12 cellular contexts compared by ENCODE assay signal in genomic region chr13:112998506-112999280, GRCh38.
"Had no signal": no experiment of that assay in that cellular context is flagged by ENCODE, and none has a peak within 500 bp of the region (broad histone marks: within the 10 kb centered on the region; RNA-seq: fewer than 3 reads in every experiment).

No MANE protein-coding gene starts in this region.

- H3K27me3 Mint-ChIP-seq: activated CD4-positive, alpha-beta memory T cell treated with anti-CD3 and anti-CD28 coated beads, Interleukin-2, amount 10 ng/mL, durations not matched to agents 7 days and 5 days; activated naive CD8-positive, alpha-beta T cell treated with anti-CD3 and anti-CD28 coated beads for 36 hours had no signal

- H3K9me3 Mint-ChIP-seq: activated CD4-positive, alpha-beta memory T cell treated with anti-CD3 and anti-CD28 coated beads, Interleukin-2, amount 10 ng/mL, durations not matched to agents 7 days and 5 days; activated naive CD8-positive, alpha-beta T cell treated with anti-CD3 and anti-CD28 coated beads for 36 hours; activated T-cell treated with anti-CD3 and anti-CD28 coated beads, Interleukin-2, amount 50 U/mL, for 72 hours; T-helper 2 cell treated with Interferon-gamma antibody and Interleukin-4, amounts not matched to agents 5 μg/mL and 100 μg/mL, for 36 hours had no signal

- H3K36me3 Mint-ChIP-seq: activated naive CD8-positive, alpha-beta T cell treated with anti-CD3 and anti-CD28 coated beads for 36 hours had no signal

- DNase-seq: activated CD4-positive, alpha-beta memory T cell treated with anti-CD3 and anti-CD28 coated beads, Interleukin-2, amount 10 ng/mL, durations not matched to agents 7 days and 5 days; activated CD8-positive, alpha-beta memory T cell treated with anti-CD3 and anti-CD28 coated beads, Interleukin-2, amount 50 U/mL, for 4 hours; activated gamma-delta T cell treated with Interleukin-2 at 50 U/mL for 16 hours; activated naive CD8-positive, alpha-beta T cell treated with anti-CD3 and anti-CD28 coated beads for 36 hours; activated T-cell treated with anti-CD3 and anti-CD28 coated beads, Interleukin-2, amount 50 U/mL, for 72 hours; foreskin melanocyte; islet precursor cell; left ventricle myocardium superior; mesenchymal stem cell had no signal

- H3K4me3 ChIP-seq: skin epidermis, tibial nerve had no signal

- H3K4me3 Mint-ChIP-seq: activated CD4-positive, alpha-beta memory T cell treated with anti-CD3 and anti-CD28 coated beads, Interleukin-2, amount 10 ng/mL, durations not matched to agents 7 days and 5 days; activated naive CD8-positive, alpha-beta T cell treated with anti-CD3 and anti-CD28 coated beads for 36 hours; activated T-cell treated with anti-CD3 and anti-CD28 coated beads, Interleukin-2, amount 50 U/mL, for 72 hours; T-helper 2 cell treated with Interferon-gamma antibody and Interleukin-4, amounts not matched to agents 5 μg/mL and 100 μg/mL, for 36 hours had no signal

- ATAC-seq: activated T-cell treated with anti-CD3 and anti-CD28 coated beads, Interleukin-2, amount 50 U/mL, for 72 hours; left ventricle myocardium superior had no signal

- H3K27ac Mint-ChIP-seq: activated CD4-positive, alpha-beta memory T cell treated with anti-CD3 and anti-CD28 coated beads, Interleukin-2, amount 10 ng/mL, durations not matched to agents 7 days and 5 days; activated naive CD8-positive, alpha-beta T cell treated with anti-CD3 and anti-CD28 coated beads for 36 hours; activated T-cell treated with anti-CD3 and anti-CD28 coated beads, Interleukin-2, amount 50 U/mL, for 72 hours; T-helper 2 cell treated with Interferon-gamma antibody and Interleukin-4, amounts not matched to agents 5 μg/mL and 100 μg/mL, for 36 hours had no signal

- H3K27ac ChIP-seq: tibial nerve had no signal

- H3K36me3 ChIP-seq: tibial nerve had no signal

- H3K4me1 Mint-ChIP-seq: activated CD4-positive, alpha-beta memory T cell treated with anti-CD3 and anti-CD28 coated beads, Interleukin-2, amount 10 ng/mL, durations not matched to agents 7 days and 5 days had no signal

- H3K9me3 ChIP-seq: tibial nerve had no signal
